In the genomic region with DNA sequence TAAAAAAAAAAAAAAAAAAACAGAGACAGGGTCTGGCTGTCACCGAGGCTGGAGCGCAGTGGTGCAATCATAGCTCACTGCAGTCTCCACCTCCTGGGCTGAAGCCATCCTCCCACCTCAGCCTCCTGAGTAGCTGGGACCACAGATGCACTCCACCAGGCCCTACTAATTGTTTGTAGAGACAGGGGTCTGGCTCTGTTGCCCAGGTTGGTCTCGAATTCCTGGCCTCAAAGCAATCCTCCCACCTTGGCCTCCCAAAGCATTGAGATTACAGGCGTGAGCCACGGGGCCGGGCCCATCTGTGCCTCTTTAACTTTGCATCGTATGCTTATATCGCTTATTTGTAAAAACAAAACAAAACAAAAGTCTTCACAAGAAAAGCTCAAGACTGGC, we compare ENCODE assay signal across 1 cellular context.
TF ChIP-seq lines count a peak whose summit lies in the region.

No MANE protein-coding gene starts in this region.

TF ChIP-seq in WTC11, 78 proteins besides CTCF, POLR2A, EP300 and RAD21 (continued from another document):
- TF ChIP-seq, protein P1, sequence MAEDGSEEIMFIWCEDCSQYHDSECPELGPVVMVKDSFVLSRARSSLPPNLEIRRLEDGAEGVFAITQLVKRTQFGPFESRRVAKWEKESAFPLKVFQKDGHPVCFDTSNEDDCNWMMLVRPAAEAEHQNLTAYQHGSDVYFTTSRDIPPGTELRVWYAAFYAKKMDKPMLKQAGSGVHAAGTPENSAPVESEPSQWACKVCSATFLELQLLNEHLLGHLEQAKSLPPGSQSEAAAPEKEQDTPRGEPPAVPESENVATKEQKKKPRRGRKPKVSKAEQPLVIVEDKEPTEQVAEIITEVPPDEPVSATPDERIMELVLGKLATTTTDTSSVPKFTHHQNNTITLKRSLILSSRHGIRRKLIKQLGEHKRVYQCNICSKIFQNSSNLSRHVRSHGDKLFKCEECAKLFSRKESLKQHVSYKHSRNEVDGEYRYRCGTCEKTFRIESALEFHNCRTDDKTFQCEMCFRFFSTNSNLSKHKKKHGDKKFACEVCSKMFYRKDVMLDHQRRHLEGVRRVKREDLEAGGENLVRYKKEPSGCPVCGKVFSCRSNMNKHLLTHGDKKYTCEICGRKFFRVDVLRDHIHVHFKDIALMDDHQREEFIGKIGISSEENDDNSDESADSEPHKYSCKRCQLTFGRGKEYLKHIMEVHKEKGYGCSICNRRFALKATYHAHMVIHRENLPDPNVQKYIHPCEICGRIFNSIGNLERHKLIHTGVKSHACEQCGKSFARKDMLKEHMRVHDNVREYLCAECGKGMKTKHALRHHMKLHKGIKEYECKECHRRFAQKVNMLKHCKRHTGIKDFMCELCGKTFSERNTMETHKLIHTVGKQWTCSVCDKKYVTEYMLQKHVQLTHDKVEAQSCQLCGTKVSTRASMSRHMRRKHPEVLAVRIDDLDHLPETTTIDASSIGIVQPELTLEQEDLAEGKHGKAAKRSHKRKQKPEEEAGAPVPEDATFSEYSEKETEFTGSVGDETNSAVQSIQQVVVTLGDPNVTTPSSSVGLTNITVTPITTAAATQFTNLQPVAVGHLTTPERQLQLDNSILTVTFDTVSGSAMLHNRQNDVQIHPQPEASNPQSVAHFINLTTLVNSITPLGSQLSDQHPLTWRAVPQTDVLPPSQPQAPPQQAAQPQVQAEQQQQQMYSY (CRISPR knock-in tag; IDR thresholded peaks at IDR 0.05): no peak
- TF ChIP-seq TCF7 (CRISPR knock-in tag; IDR thresholded peaks at IDR 0.05; ENCODE audit: low read depth): no peak
- TF ChIP-seq, protein P2, sequence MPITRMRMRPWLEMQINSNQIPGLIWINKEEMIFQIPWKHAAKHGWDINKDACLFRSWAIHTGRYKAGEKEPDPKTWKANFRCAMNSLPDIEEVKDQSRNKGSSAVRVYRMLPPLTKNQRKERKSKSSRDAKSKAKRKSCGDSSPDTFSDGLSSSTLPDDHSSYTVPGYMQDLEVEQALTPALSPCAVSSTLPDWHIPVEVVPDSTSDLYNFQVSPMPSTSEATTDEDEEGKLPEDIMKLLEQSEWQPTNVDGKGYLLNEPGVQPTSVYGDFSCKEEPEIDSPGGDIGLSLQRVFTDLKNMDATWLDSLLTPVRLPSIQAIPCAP (CRISPR knock-in tag; IDR thresholded peaks at IDR 0.05): no peak
- TF ChIP-seq GRHL2 (CRISPR knock-in tag; IDR thresholded peaks at IDR 0.05; ENCODE audit: insufficient replicate concordance, severe bottlenecking): no peak
TF ChIP-seq in WTC11: peak in this region for 1.
